In the genomic region with DNA sequence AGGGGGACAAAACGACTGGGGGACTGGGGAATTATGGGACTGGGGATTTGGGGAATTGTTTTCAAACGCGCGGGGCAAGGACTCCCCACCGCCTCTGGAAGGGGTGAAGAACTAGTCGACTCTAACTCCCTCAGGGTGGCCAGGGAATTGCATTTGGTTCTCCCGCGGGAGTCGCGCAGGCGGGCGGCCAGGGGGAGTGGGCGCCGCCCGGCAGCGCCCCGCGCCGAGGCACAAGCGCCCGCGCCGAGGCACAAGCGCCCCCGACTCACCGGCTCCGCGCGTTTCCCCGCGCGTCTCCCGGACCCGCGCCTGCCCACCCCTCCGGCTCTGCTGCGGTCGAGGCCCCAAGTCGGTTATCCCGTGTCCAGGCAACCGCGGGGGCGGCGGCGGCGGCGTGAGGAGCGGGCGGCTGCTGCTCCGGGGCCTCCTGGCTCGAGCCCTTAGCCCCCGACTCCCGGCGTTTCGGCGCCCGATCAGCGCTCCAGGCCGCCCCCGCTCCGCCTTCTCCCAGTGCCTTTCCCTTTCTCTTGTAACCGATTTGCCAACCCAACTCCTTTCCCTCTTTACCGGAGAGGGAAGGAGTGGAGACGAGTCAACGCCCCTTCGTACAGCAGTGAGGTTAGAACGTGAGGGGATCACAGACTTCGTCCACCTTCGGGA, we compare ENCODE assay signal across 9 cellular contexts. TPM values are rescaled to one million over a fixed set of nuclear protein-coding genes. Genes with fewer than 3 reads are reported as not detected.
A peak's percentile ranks its signal among the peaks of the same experiment; 100 is the strongest.
DNase-seq lines count a peak whose midpoint lies in the region; ATAC-seq and TF ChIP-seq lines count a peak whose summit lies in the region.
"Had no signal": no experiment of that assay in that cellular context is flagged by ENCODE, and none has a peak within 500 bp of the region (broad histone marks: within the 10 kb centered on the region; RNA-seq: fewer than 3 reads in every experiment).

A gene with protein sequence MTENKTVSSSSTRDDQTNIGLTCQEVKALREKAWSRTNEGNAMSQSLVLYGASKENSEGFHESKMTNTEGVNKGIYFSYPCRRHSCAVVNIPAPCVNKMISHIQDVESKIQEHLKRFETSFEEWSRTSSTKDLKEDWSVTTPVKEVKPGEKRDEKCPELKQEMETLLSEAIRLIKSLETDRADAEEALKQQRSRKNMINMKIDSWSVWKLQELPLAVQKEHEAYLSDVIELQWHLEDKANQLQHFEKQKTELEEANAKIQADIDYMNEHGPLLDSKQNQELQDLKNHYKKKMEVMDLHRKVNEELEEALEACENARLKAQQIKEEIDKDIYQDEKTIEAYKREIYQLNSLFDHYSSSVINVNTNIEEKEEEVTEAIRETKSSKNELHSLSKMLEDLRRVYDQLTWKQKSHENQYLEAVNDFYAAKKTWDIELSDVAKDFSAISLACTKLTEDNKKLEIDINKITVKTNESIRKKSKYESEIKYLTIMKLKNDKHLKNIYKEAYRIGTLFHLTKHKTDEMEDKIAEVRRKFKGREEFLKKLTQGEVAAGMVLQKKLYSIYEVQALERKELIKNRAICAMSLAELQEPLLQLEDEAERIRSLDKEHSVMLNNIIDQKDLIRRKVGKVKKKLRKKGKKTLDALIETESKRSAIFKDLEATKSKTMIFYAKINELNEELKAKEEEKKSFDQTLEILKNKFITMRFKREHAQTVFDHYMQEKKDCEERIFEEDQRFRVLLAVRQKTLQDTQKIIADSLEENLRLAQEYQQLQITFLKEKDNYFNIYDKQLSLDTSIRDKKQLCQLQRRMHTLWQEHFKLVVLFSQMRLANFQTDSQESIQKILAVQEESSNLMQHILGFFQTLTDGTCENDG (minus strand): TSS at position 338 of the 660 bp plus-strand sequence. CDS start 28,633 bp downstream, outside the sequence.

- DNase-seq in DMS153 (lab: John Stamatoyannopoulos, UW) (peak; percentile 39), NCI-H69 (lab: John Stamatoyannopoulos, UW) (peak; percentile 93), fibroblast of the aortic adventitia (ENCODE audit: low read depth) (peak; percentile 2), occipital lobe (lab: John Stamatoyannopoulos, UW) (peak; percentile 37), NCI-H187 (lab: John Stamatoyannopoulos, UW) (no peak), KBM-7 (no peak)
- DNase-seq: stimulated activated CD4-positive, alpha-beta T cell treated with anti-CD3 and anti-CD28 coated beads, Interleukin-1b, Interleukin-23, amount 100 ng/mL, for 48 hours had no signal

- in situ Hi-C loops in KBM-7 (cut with MboI; ENCODE audit: low pct_unique_long_range_greater_than_20kb, low sequenced_read_pairs): no loop called here

- no peak for TF ChIP-seq CTCF in fibroblast of the aortic adventitia (IDR thresholded peaks at IDR 0.05; ENCODE audit: insufficient read depth, low read length)

- peak within 1 kb of the TSS; percentile 51 for H3K4me3 ChIP-seq in fibroblast of the aortic adventitia (ENCODE audit: low read depth, low read length)

- ATAC-seq in HG03139 (IDR thresholded peaks at IDR 0.05; ENCODE audit: unreplicated experiment) (no peak), HG03469 (IDR thresholded peaks at IDR 0.05; ENCODE audit: unreplicated experiment) (no peak)

RNA-seq across cellular contexts. Expression of the gene that starts here (rescaled TPM):
- total RNA-seq in fibroblast of the aortic adventitia (ENCODE audit: low replicate concordance): 0.72 and 0.74 TPM in 2 replicates
- 1.1 TPM for total RNA-seq in occipital lobe

Comparison
In these comparisons a context has a peak if more than half of its experiments do, and no peak if none do; other contexts are left out.
1. Peak in DNase-seq and H3K4me3 ChIP-seq in fibroblast of the aortic adventitia; RNA of the gene not detected or under 1 TPM.
2. DNase-seq: peak in DMS153 (single experiment), NCI-H69 (single experiment) and occipital lobe (single experiment); none in NCI-H187 (0 of 2) and KBM-7 (single experiment).